In the genomic region with DNA sequence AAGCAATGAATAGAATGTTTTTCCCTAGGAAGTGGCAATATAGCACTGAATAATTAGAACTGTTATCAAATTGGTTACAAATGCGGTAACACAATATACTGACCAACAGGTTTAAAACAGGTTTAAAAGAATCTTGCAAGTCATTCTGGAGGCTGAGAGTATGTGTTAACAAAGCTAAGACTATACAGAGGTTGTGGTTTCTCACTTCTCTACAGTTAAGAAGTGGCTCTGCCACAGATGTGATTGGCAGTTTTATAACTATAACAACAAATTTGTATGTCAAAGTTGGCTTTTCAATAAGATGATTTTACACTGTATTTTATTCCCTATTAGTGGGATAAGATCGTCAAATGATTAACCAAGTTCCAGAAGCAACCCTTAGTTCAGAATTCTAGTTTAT, we compare ENCODE assay signal across 11 cellular contexts. TPM values are rescaled to one million over a fixed set of nuclear protein-coding genes. Genes with fewer than 3 reads are reported as not detected.
A peak's percentile ranks its signal among the peaks of the same experiment; 100 is the strongest.
DNase-seq lines count a peak whose midpoint lies in the region; ATAC-seq and TF ChIP-seq lines count a peak whose summit lies in the region.
"Had no signal": no experiment of that assay in that cellular context is flagged by ENCODE, and none has a peak within 500 bp of the region (broad histone marks: within the 10 kb centered on the region; RNA-seq: fewer than 3 reads in every experiment).

No MANE protein-coding gene starts in this region.

- no peaks in the 10 kb centered on the region for H4K20me1 ChIP-seq in OCI-LY7 (ENCODE audit: insufficient read depth, low read length)

- H3K9me3 Mint-ChIP-seq in T-helper 2 cell treated with Interferon-gamma antibody and Interleukin-4, amounts not matched to agents 5 μg/mL and 100 μg/mL, for 36 hours = no peaks in the 10 kb centered on the region
- no peaks in the 10 kb centered on the region for H3K9me3 Mint-ChIP-seq in activated T-helper 1 cell treated with anti-CD3 and anti-CD28 coated beads, Interleukin-12 subunit alpha, Interleukin-12 subunit beta, Interleukin-2, Interleukin-4 antibody, amounts not matched to agents 30 ng/mL and 10 ng/mL and 1 ng/mL, durations not matched to agents 14 hours and 24 hours and 36 hours

- no peaks in the 10 kb centered on the region for H3K9me3 ChIP-seq in OCI-LY7 (ENCODE audit: low read length)

- H3K36me3 ChIP-seq in OCI-LY7 (ENCODE audit: insufficient read depth, low read length) = peaks cover 85% of the 10 kb centered on the region

- no peak overlapping the region for H3K4me3 ChIP-seq in OCI-LY7 (ENCODE audit: low read depth, low read length, poor library complexity, severe bottlenecking)

- CTCF ChIA-PET in OCI-LY7 (lab: Charles Lee; ENCODE audit: unreplicated experiment) = no interaction called here

- TF ChIP-seq CTCF in OCI-LY7 (conservative IDR thresholded peaks at IDR 0.05; ENCODE audit: low read length) = no peak

- H3K79me2 ChIP-seq in OCI-LY7 (ENCODE audit: insufficient read depth, low read depth, low read length) = peaks cover 9% of the 10 kb centered on the region; the same call in 1 of the 2 replicates

- intact Hi-C loops in activated T-helper 1 cell treated with anti-CD3 and anti-CD28 coated beads, Interleukin-12 subunit alpha, Interleukin-12 subunit beta, Interleukin-2, Interleukin-4 antibody, amounts not matched to agents 30 ng/mL and 10 ng/mL and 1 ng/mL, durations not matched to agents 14 hours and 24 hours and 36 hours (cut with micrococcal nuclease) = no loop called here
- intact Hi-C loops in OCI-LY7 (cut with micrococcal nuclease; ENCODE audit: unreplicated experiment) = no loop called here

- peaks cover 29% of the 10 kb centered on the region for H3K4me1 Mint-ChIP-seq in T-helper 2 cell treated with Interferon-gamma antibody and Interleukin-4, amounts not matched to agents 5 μg/mL and 100 μg/mL, for 36 hours (ENCODE audit: low read depth)
- H3K4me1 Mint-ChIP-seq in activated T-helper 1 cell treated with anti-CD3 and anti-CD28 coated beads, Interleukin-12 subunit alpha, Interleukin-12 subunit beta, Interleukin-2, Interleukin-4 antibody, amounts not matched to agents 30 ng/mL and 10 ng/mL and 1 ng/mL, durations not matched to agents 14 hours and 24 hours and 36 hours (ENCODE audit: low read depth) = peaks cover 40% of the 10 kb centered on the region

- POLR2A ChIA-PET in OCI-LY7 (lab: Charles Lee) = no interaction called here

- no peak overlapping the region for H3K4me2 ChIP-seq in OCI-LY7 (ENCODE audit: low read length)

- peak overlapping the region; percentile 36 for H3K4me3 Mint-ChIP-seq in T-helper 2 cell treated with Interferon-gamma antibody and Interleukin-4, amounts not matched to agents 5 μg/mL and 100 μg/mL, for 36 hours
- no peak overlapping the region for H3K4me3 Mint-ChIP-seq in activated T-helper 1 cell treated with anti-CD3 and anti-CD28 coated beads, Interleukin-12 subunit alpha, Interleukin-12 subunit beta, Interleukin-2, Interleukin-4 antibody, amounts not matched to agents 30 ng/mL and 10 ng/mL and 1 ng/mL, durations not matched to agents 14 hours and 24 hours and 36 hours

- peak; percentile 64 for ATAC-seq in GM18508 (IDR thresholded peaks at IDR 0.05; ENCODE audit: insufficient read depth, unreplicated experiment)
- ATAC-seq in GM19468 (IDR thresholded peaks at IDR 0.05; ENCODE audit: extremely low read depth, unreplicated experiment) = peak; percentile 45
- peak; percentile 79 for ATAC-seq in HG03095 (IDR thresholded peaks at IDR 0.05; ENCODE audit: unreplicated experiment)

- no peak overlapping the region for H3K27ac ChIP-seq in OCI-LY7 (ENCODE audit: low read depth, low read length, poor library complexity, severe bottlenecking)

- no peak overlapping the region for H3K27ac Mint-ChIP-seq in T-helper 2 cell treated with Interferon-gamma antibody and Interleukin-4, amounts not matched to agents 5 μg/mL and 100 μg/mL, for 36 hours
- H3K27ac Mint-ChIP-seq in activated T-helper 1 cell treated with anti-CD3 and anti-CD28 coated beads, Interleukin-12 subunit alpha, Interleukin-12 subunit beta, Interleukin-2, Interleukin-4 antibody, amounts not matched to agents 30 ng/mL and 10 ng/mL and 1 ng/mL, durations not matched to agents 14 hours and 24 hours and 36 hours = no peak overlapping the region

- DNase-seq in T-helper 2 cell treated with Interferon-gamma antibody and Interleukin-4, amounts not matched to agents 5 μg/mL and 100 μg/mL, for 36 hours (ENCODE audit: low spot score) = no peak
- no peak for DNase-seq in activated T-helper 1 cell treated with anti-CD3 and anti-CD28 coated beads, Interleukin-12 subunit alpha, Interleukin-12 subunit beta, Interleukin-2, Interleukin-4 antibody, amounts not matched to agents 30 ng/mL and 10 ng/mL and 1 ng/mL, durations not matched to agents 14 hours and 24 hours and 36 hours (ENCODE audit: low spot score)
- DNase-seq in activated CD8-positive, alpha-beta memory T cell treated with anti-CD3 and anti-CD28 coated beads for 24 hours = no peak
- no peak for DNase-seq in stimulated activated CD4-positive, alpha-beta T cell treated with anti-CD3 and anti-CD28 coated beads, Interleukin-2, amount 100 ng/mL, for 24 hours
- no peak for DNase-seq in OCI-LY7 (ENCODE audit: low spot score)
- DNase-seq: islet precursor cell; NCI-H510A treated with DMSO at 0.1 percent for 48 hours; stimulated activated naive CD4-positive, alpha-beta T cell had no signal

- peaks cover 61% of the 10 kb centered on the region for H3K36me3 Mint-ChIP-seq in T-helper 2 cell treated with Interferon-gamma antibody and Interleukin-4, amounts not matched to agents 5 μg/mL and 100 μg/mL, for 36 hours (ENCODE audit: low read depth)
- H3K36me3 Mint-ChIP-seq in activated T-helper 1 cell treated with anti-CD3 and anti-CD28 coated beads, Interleukin-12 subunit alpha, Interleukin-12 subunit beta, Interleukin-2, Interleukin-4 antibody, amounts not matched to agents 30 ng/mL and 10 ng/mL and 1 ng/mL, durations not matched to agents 14 hours and 24 hours and 36 hours (ENCODE audit: low read depth) = peaks cover 44% of the 10 kb centered on the region

- H3K27me3 Mint-ChIP-seq in T-helper 2 cell treated with Interferon-gamma antibody and Interleukin-4, amounts not matched to agents 5 μg/mL and 100 μg/mL, for 36 hours (ENCODE audit: low read depth) = no peaks in the 10 kb centered on the region
- no peaks in the 10 kb centered on the region for H3K27me3 Mint-ChIP-seq in activated T-helper 1 cell treated with anti-CD3 and anti-CD28 coated beads, Interleukin-12 subunit alpha, Interleukin-12 subunit beta, Interleukin-2, Interleukin-4 antibody, amounts not matched to agents 30 ng/mL and 10 ng/mL and 1 ng/mL, durations not matched to agents 14 hours and 24 hours and 36 hours (ENCODE audit: insufficient read depth)

- no peaks in the 10 kb centered on the region for H3K9me2 ChIP-seq in OCI-LY7 (ENCODE audit: insufficient read depth, low read length)

- H3K4me1 ChIP-seq in OCI-LY7 (ENCODE audit: insufficient read depth, low read length, poor library complexity, severe bottlenecking) = peaks cover 7% of the 10 kb centered on the region

- no TSS peak for BruUV-seq in OCI-LY7 (replicated peaks; lab: Mats Ljungman, UMichigan)

- H2AFZ ChIP-seq in OCI-LY7 (ENCODE audit: low read length) = no peak overlapping the region

RNA-seq across cellular contexts. Expression of a gene that starts 7.1 kb away (rescaled TPM):
- 44.2 and 46.1 TPM in 2 replicates for total RNA-seq in activated T-helper 1 cell treated with anti-CD3 and anti-CD28 coated beads, Interleukin-12 subunit alpha, Interleukin-12 subunit beta, Interleukin-2, Interleukin-4 antibody, amounts not matched to agents 30 ng/mL and 10 ng/mL and 1 ng/mL, durations not matched to agents 14 hours and 24 hours and 36 hours
- 24.1 and 40.1 TPM in 2 replicates for total RNA-seq in OCI-LY7 (2014; rRNA removed; shearing (Covaris generic))
- 42.7 and 50.8 TPM in 2 replicates for total RNA-seq in OCI-LY7 (2022)

RNA-seq across cellular contexts. Expression of a gene that starts 42.5 kb away (rescaled TPM):
- 7.2 and 7.5 TPM in 2 replicates for total RNA-seq in activated T-helper 1 cell treated with anti-CD3 and anti-CD28 coated beads, Interleukin-12 subunit alpha, Interleukin-12 subunit beta, Interleukin-2, Interleukin-4 antibody, amounts not matched to agents 30 ng/mL and 10 ng/mL and 1 ng/mL, durations not matched to agents 14 hours and 24 hours and 36 hours
- total RNA-seq in OCI-LY7 (2014; rRNA removed; shearing (Covaris generic)) = 5.9 and 10.7 TPM in 2 replicates
- 7.4 and 9.4 TPM in 2 replicates for total RNA-seq in OCI-LY7 (2022)

RNA-seq across cellular contexts. Expression of a gene that starts 58.2 kb away (rescaled TPM):
- 0.10 and 0.39 TPM in 2 replicates for total RNA-seq in activated T-helper 1 cell treated with anti-CD3 and anti-CD28 coated beads, Interleukin-12 subunit alpha, Interleukin-12 subunit beta, Interleukin-2, Interleukin-4 antibody, amounts not matched to agents 30 ng/mL and 10 ng/mL and 1 ng/mL, durations not matched to agents 14 hours and 24 hours and 36 hours
- total RNA-seq in OCI-LY7 (2014; rRNA removed; shearing (Covaris generic)) = 3.4 and 7.3 TPM in 2 replicates
- 7.4 and 7.5 TPM in 2 replicates for total RNA-seq in OCI-LY7 (2022)
